Comparison of ENCODE assay signal across 8 cellular contexts in genomic region chr6:57089265-57089664, GRCh38. TPM values are rescaled to one million over a fixed set of nuclear protein-coding genes. Genes with fewer than 3 reads are reported as not detected.
A peak's percentile ranks its signal among the peaks of the same experiment; 100 is the strongest.
DNase-seq lines count a peak whose midpoint lies in the region; ATAC-seq and TF ChIP-seq lines count a peak whose summit lies in the region.

No MANE protein-coding gene starts in this region.

- no peak overlapping the region for H3K27ac ChIP-seq in HUES64 (ENCODE audit: low read depth, low read length)
- peak overlapping the region; percentile 78 for H3K27ac ChIP-seq in naive thymus-derived CD4-positive, alpha-beta T cell (ENCODE audit: low read depth, low read length)

- 83% methylated on average over 1 of the region's 3 CpGs for WGBS in HUES64

- H3K27me3 Mint-ChIP-seq in central memory CD8-positive, alpha-beta T cell, result no peaks in the 10 kb centered on the region
- no peaks in the 10 kb centered on the region for H3K27me3 Mint-ChIP-seq in naive thymus-derived CD4-positive, alpha-beta T cell

- 0 out of 2 replicates have a peak overlapping the region, but pooled peaks have one; percentile 9 for H3K9ac ChIP-seq in HUES64 (ENCODE audit: low read depth, low read length)

- peak overlapping the region; percentile 83 for H3K4me3 Mint-ChIP-seq in central memory CD8-positive, alpha-beta T cell
- H3K4me3 Mint-ChIP-seq in naive thymus-derived CD4-positive, alpha-beta T cell, result peak overlapping the region; percentile 85 to 94 (median 90)

- no peaks in the 10 kb centered on the region for H3K9me3 ChIP-seq in HUES64 (ENCODE audit: insufficient read depth, low read depth, low read length)
- H3K9me3 ChIP-seq in naive thymus-derived CD4-positive, alpha-beta T cell (ENCODE audit: control insufficient read depth in 2 of 3, low read length in 3 of 3), result no peaks in the 10 kb centered on the region

- intact Hi-C loops in naive thymus-derived CD4-positive, alpha-beta T cell (cut with micrococcal nuclease), result loop anchor here (1.0 kb wide), 3 partner anchors 43 to 872 kb away; partner anchors contain the start of genes KIAA1586 (in 2 of the 2) and BAG2 (in 1 of the 2)

- H3K4me3 ChIP-seq in BJ (ENCODE audit: low read depth, low read length), result peak overlapping the region; percentile 34
- peak overlapping the region; percentile 71 for H3K4me3 ChIP-seq in HUES64 (ENCODE audit: low read length)
- peak overlapping the region; percentile 64 for H3K4me3 ChIP-seq in naive thymus-derived CD4-positive, alpha-beta T cell (ENCODE audit: low read length)

- CTCF ChIA-PET in BJ (lab: Yijun Ruan, JAX), result interaction anchor here (0.9 kb wide), 1 partner anchor 11 kb away, joined by 3 read pairs; no protein-coding TSS in a partner anchor
- CTCF ChIA-PET in naive thymus-derived CD4-positive, alpha-beta T cell (lab: Charles Lee), result no interaction called here

- no peaks in the 10 kb centered on the region for H3K9me3 Mint-ChIP-seq in central memory CD8-positive, alpha-beta T cell
- H3K9me3 Mint-ChIP-seq in naive thymus-derived CD4-positive, alpha-beta T cell, result peaks cover 0 to 3% (median 0%) of the 10 kb centered on the region in 11 donors

- H3K36me3 Mint-ChIP-seq in central memory CD8-positive, alpha-beta T cell (ENCODE audit: insufficient read depth), result peaks cover 21% of the 10 kb centered on the region
- H3K36me3 Mint-ChIP-seq in naive thymus-derived CD4-positive, alpha-beta T cell, result peaks cover 4 to 18% (median 10%) of the 10 kb centered on the region in 5 donors

- H3K36me3 ChIP-seq in BJ (ENCODE audit: control insufficient read depth, insufficient read depth, low read length) (no peaks in the 10 kb centered on the region), HUES64 (ENCODE audit: insufficient read depth, low read length) (peaks cover 21% of the 10 kb centered on the region)
- peaks cover 0 to 9% (median 0%) of the 10 kb centered on the region in 3 experiments for H3K36me3 ChIP-seq in naive thymus-derived CD4-positive, alpha-beta T cell (ENCODE audit: control insufficient read depth in 2 of 3, insufficient read depth in 3 of 3, low read length in 3 of 3)

- peaks cover 33% of the 10 kb centered on the region for H3K4me1 ChIP-seq in HUES64 (ENCODE audit: insufficient read depth, low read length)
- H3K4me1 ChIP-seq in naive thymus-derived CD4-positive, alpha-beta T cell (ENCODE audit: control insufficient read depth in 2 of 2, insufficient read depth in 2 of 2, low read length in 2 of 2), result peaks cover 24% of the 10 kb centered on the region in 2 donors

- H3K4me1 Mint-ChIP-seq in central memory CD8-positive, alpha-beta T cell, result peaks cover 34% of the 10 kb centered on the region
- peaks cover 22 to 38% (median 34%) of the 10 kb centered on the region in 7 donors for H3K4me1 Mint-ChIP-seq in naive thymus-derived CD4-positive, alpha-beta T cell

- no peak for TF ChIP-seq CTCF in BJ (IDR thresholded peaks at IDR 0.05; ENCODE audit: insufficient read depth, low read depth, low read length)

- ATAC-seq in central memory CD8-positive, alpha-beta T cell (replicated peaks; ENCODE audit: extremely low read depth, poor library complexity, severe bottlenecking), result no peak
- no peak for ATAC-seq in naive thymus-derived CD4-positive, alpha-beta T cell
- no peak for ATAC-seq in GM21786 (IDR thresholded peaks at IDR 0.05; ENCODE audit: unreplicated experiment)

- H3K27ac Mint-ChIP-seq in central memory CD8-positive, alpha-beta T cell (ENCODE audit: low read depth), result peak overlapping the region; percentile 92
- H3K27ac Mint-ChIP-seq in naive thymus-derived CD4-positive, alpha-beta T cell, result peak overlapping the region in 7 of 9 donors; percentile 79 to 92 (median 87)

- DNase-seq in BJ (ENCODE audit: low read depth) (no peak), NCI-H187 treated with DMSO at 0.1 percent for 48 hours (lab: John Stamatoyannopoulos, UW) (no peak), epidermal melanocyte (ENCODE audit: insufficient read length, low spot score) (no peak), amygdala (lab: John Stamatoyannopoulos, UW) (no peak)
- DNase-seq in central memory CD8-positive, alpha-beta T cell (ENCODE audit: low spot score in 2 of 2), result no peak
- no peak for DNase-seq in naive thymus-derived CD4-positive, alpha-beta T cell

- POLR2A ChIA-PET in BJ (lab: Charles Lee), result no interaction called here
- POLR2A ChIA-PET in naive thymus-derived CD4-positive, alpha-beta T cell (lab: Charles Lee), result interaction anchor here (0.8 kb wide), 1 partner anchor 83 kb away, joined by 3 read pairs; no protein-coding TSS in a partner anchor

- H3K27me3 ChIP-seq in BJ (ENCODE audit: control insufficient read depth, insufficient read depth, low read length) (no peaks in the 10 kb centered on the region), HUES64 (ENCODE audit: insufficient read depth, low read length) (no peaks in the 10 kb centered on the region)
- no peaks in the 10 kb centered on the region for H3K27me3 ChIP-seq in naive thymus-derived CD4-positive, alpha-beta T cell (ENCODE audit: control insufficient read depth in 2 of 2, insufficient read depth in 2 of 2, low read length in 2 of 2)

RNA-seq across cellular contexts. Expression of gene ZNF451, which starts 0.7 kb away (rescaled TPM):
- 12.4 and 25.0 TPM in 2 replicates for polyA plus RNA-seq in BJ (2011; rRNA removed)
- polyA minus RNA-seq in BJ (2011; rRNA and poly(A)+ RNA removed), result 34.2 and 35.2 TPM in 2 replicates
- polyA plus RNA-seq in HUES64 (2013, experiment 1 of 2), result 24.8 TPM
- 26.4 TPM for polyA plus RNA-seq in HUES64 (2013, experiment 2 of 2)
- 100 to 1,000 TPM in 2 of 5 experiments, 10 to 100 TPM in 3; 63.4 to 116 (median 96.6) TPM for total RNA-seq in naive thymus-derived CD4-positive, alpha-beta T cell
- 10 to 100 TPM; 29.8 to 35.6 TPM for polyA plus RNA-seq in naive thymus-derived CD4-positive, alpha-beta T cell

RNA-seq across cellular contexts. Expression of gene KIAA1586, which starts 42.8 kb away (rescaled TPM):
- polyA plus RNA-seq in BJ (2011; rRNA removed), result 2.3 and 5.5 TPM in 2 replicates
- 1.5 and 2.3 TPM in 2 replicates for polyA minus RNA-seq in BJ (2011; rRNA and poly(A)+ RNA removed)
- 19.0 TPM for polyA plus RNA-seq in HUES64 (2013, experiment 1 of 2)
- 21.2 TPM for polyA plus RNA-seq in HUES64 (2013, experiment 2 of 2)
- total RNA-seq in naive thymus-derived CD4-positive, alpha-beta T cell, result 10 to 100 TPM; 13.5 to 21.5 (median 16.0) TPM
- polyA plus RNA-seq in naive thymus-derived CD4-positive, alpha-beta T cell, result 1 to 10 TPM; 7.9 to 9.6 TPM
